Comparison of ENCODE assay signal across 8 cellular contexts in genomic region chr2:39120771-39121522, GRCh38. TPM values are rescaled to one million over a fixed set of nuclear protein-coding genes. Genes with fewer than 3 reads are reported as not detected.
DNase-seq lines count a peak whose midpoint lies in the region; ATAC-seq and TF ChIP-seq lines count a peak whose summit lies in the region.

TSS of gene SOS1 (minus strand) at chr2:39121051. CDS start at chr2:39120422, 629 bp downstream.

- H3K4me3 Mint-ChIP-seq in natural killer cell treated with Interleukin-12 subunit alpha and Interleukin-12 subunit beta and Interleukin-15 and Interleukin-18, amount 100 ng/mL, for 72 hours = peak within 1 kb of the TSS; percentile 96

- peak; percentile 72 to 82 for ATAC-seq in natural killer cell treated with Interleukin-12 subunit alpha and Interleukin-12 subunit beta and Interleukin-15 and Interleukin-18, amount 100 ng/mL, for 72 hours
- ATAC-seq in stimulated activated naive CD8-positive, alpha-beta T cell treated with anti-CD3 and anti-CD28 coated beads, Interleukin-15, Interleukin-2, amounts not matched to agents 100 U/mL and 50 U/mL, for 24 hours = peak; percentile 66

- no peak for TF ChIP-seq CTCF in fibroblast of pulmonary artery (IDR thresholded peaks at IDR 0.05; ENCODE audit: low read length, missing control alignments)

- peak within 1 kb of the TSS; percentile 61 for H3K4me3 ChIP-seq in HAP-1
- H3K4me3 ChIP-seq in MG63 = peak within 1 kb of the TSS; percentile 82
- H3K4me3 ChIP-seq in fibroblast of pulmonary artery (replicated peaks; ENCODE audit: low read depth, low read length) = peak within 1 kb of the TSS; percentile 89

- peak within 1 kb of the TSS; percentile 87 to 96 for H3K27ac Mint-ChIP-seq in natural killer cell treated with Interleukin-12 subunit alpha and Interleukin-12 subunit beta and Interleukin-15 and Interleukin-18, amount 100 ng/mL, for 72 hours

- H3K27me3 Mint-ChIP-seq in natural killer cell treated with Interleukin-12 subunit alpha and Interleukin-12 subunit beta and Interleukin-15 and Interleukin-18, amount 100 ng/mL, for 72 hours = no peaks in the 10 kb centered on the region

- in situ Hi-C loops in HAP-1 (cut with MboI; ENCODE audit: low sequenced_read_pairs) = no loop called here

- peaks cover 2% of the 10 kb centered on the region; the same call in 1 of the 2 replicates for H3K36me3 ChIP-seq in ES-I3 (ENCODE audit: insufficient read depth, low read length)
- no peaks in the 10 kb centered on the region; the same call in 1 of the 2 replicates for H3K36me3 ChIP-seq in HAP-1 (replicated peaks)
- peaks cover 8% of the 10 kb centered on the region; the same call in 1 of the 2 replicates for H3K36me3 ChIP-seq in MG63

- no peaks in the 10 kb centered on the region for H3K9me3 Mint-ChIP-seq in natural killer cell treated with Interleukin-12 subunit alpha and Interleukin-12 subunit beta and Interleukin-15 and Interleukin-18, amount 100 ng/mL, for 72 hours

- DNase-seq in HAP-1 (ENCODE audit: low spot score in 2 of 2) (peak; percentile 85 to 97), MG63 (peak; percentile 95), SHP77 (lab: John Stamatoyannopoulos, UW) (peak; percentile 85 to 92), fibroblast of pulmonary artery (ENCODE audit: low read depth) (peak; percentile 94)
- peak; percentile 93 for DNase-seq in activated effector memory CD4-positive, alpha-beta T cell treated with Interleukin-2 at 50 U/mL for 16 hours
- peak; percentile 95 for DNase-seq in natural killer cell treated with Interleukin-12 subunit alpha and Interleukin-12 subunit beta and Interleukin-15 and Interleukin-18, amount 100 ng/mL, for 72 hours (ENCODE audit: low spot score)
- DNase-seq in stimulated activated naive CD8-positive, alpha-beta T cell treated with anti-CD3 and anti-CD28 coated beads, Interleukin-15, Interleukin-2, amounts not matched to agents 100 U/mL and 50 U/mL, for 24 hours = peak; percentile 96

- no peaks in the 10 kb centered on the region for H3K9me3 ChIP-seq in ES-I3 (ENCODE audit: control insufficient read depth, insufficient read depth, low read length)
- no peaks in the 10 kb centered on the region for H3K9me3 ChIP-seq in HAP-1
- no peaks in the 10 kb centered on the region for H3K9me3 ChIP-seq in MG63

- peaks cover 18% of the 10 kb centered on the region for H3K36me3 Mint-ChIP-seq in natural killer cell treated with Interleukin-12 subunit alpha and Interleukin-12 subunit beta and Interleukin-15 and Interleukin-18, amount 100 ng/mL, for 72 hours

- peak within 1 kb of the TSS; percentile 90 for H3K9ac ChIP-seq in ES-I3 (ENCODE audit: low read depth, low read length)

- H3K27me3 ChIP-seq in HAP-1 (ENCODE audit: low read depth) = no peaks in the 10 kb centered on the region
- no peaks in the 10 kb centered on the region for H3K27me3 ChIP-seq in MG63

- H3K4me1 ChIP-seq in ES-I3 (ENCODE audit: insufficient read depth, low read length) (peaks cover 15% of the 10 kb centered on the region), HAP-1 (peaks cover 37% of the 10 kb centered on the region)

- peaks cover 51 to 62% of the 10 kb centered on the region in 2 donors for H3K4me1 Mint-ChIP-seq in natural killer cell treated with Interleukin-12 subunit alpha and Interleukin-12 subunit beta and Interleukin-15 and Interleukin-18, amount 100 ng/mL, for 72 hours (ENCODE audit: low read depth in 2 of 2)

RNA-seq across cellular contexts. Expression of gene SOS1, which starts in this region (rescaled TPM):
- total RNA-seq in MG63 (2014; rRNA removed; shearing (Covaris generic); ENCODE audit: low replicate concordance) = 4.9 and 9.2 TPM in 2 replicates
- total RNA-seq in natural killer cell treated with Interleukin-12 subunit alpha and Interleukin-12 subunit beta and Interleukin-15 and Interleukin-18, amount 100 ng/mL, for 72 hours = 10 to 100 TPM; 57.9 to 67.1 TPM

Comparison
In these comparisons a context has a peak if more than half of its experiments do, and no peak if none do; other contexts are left out.
1. Peak in every context shown above with its lines: DNase-seq, ATAC-seq and H3K4me3 ChIP-seq.